In genomic region chr2:175147196-175147595, GRCh38 we compare ENCODE assay signal across 13 cellular contexts.
"Had no signal": no experiment of that assay in that cellular context is flagged by ENCODE, and none has a peak within 500 bp of the region (broad histone marks: within the 10 kb centered on the region; RNA-seq: fewer than 3 reads in every experiment).

No MANE protein-coding gene starts in this region.

- H3K27me3 ChIP-seq: ascending aorta, thyroid gland had no signal

- DNase-seq: activated CD4-positive, alpha-beta T cell treated with anti-CD3 and anti-CD28 coated beads, Interleukin-2, amount 10 ng/mL, durations not matched to agents 7 days and 5 days; activated CD8-positive, alpha-beta memory T cell treated with anti-CD3 and anti-CD28 coated beads, Interleukin-2, amount 50 U/mL, for 4 hours; activated naive CD4-positive, alpha-beta T cell treated with anti-CD3 and anti-CD28 coated beads, Interleukin-2, amount 10 ng/mL, durations not matched to agents 7 days and 5 days; activated T-cell treated with anti-CD3 and anti-CD28 coated beads, Interleukin-2, amount 50 U/mL, for 4 hours; effector CD8-positive, alpha-beta T cell; hypothalamus; stimulated activated naive B cell treated with anti-CD40 and anti-IgM and Interleukin-4, amounts not matched to agents 10 μg/mL and 1 μg/mL and 100 μg/mL, for 72 hours; T-cell; thyroid gland had no signal

- H3K27ac ChIP-seq: thyroid gland had no signal

- H3K9me3 ChIP-seq: ascending aorta, thyroid gland had no signal

- ATAC-seq: activated T-cell treated with anti-CD3 and anti-CD28 coated beads, Interleukin-2, amount 50 U/mL, for 4 hours; esophagus mucosa; left lobe of liver; stimulated activated naive B cell treated with anti-CD40 and anti-IgM and Interleukin-4, amounts not matched to agents 10 μg/mL and 1 μg/mL and 100 μg/mL, for 72 hours; T-cell had no signal

- H3K4me3 ChIP-seq: ascending aorta, lung, thyroid gland had no signal

- H3K36me3 ChIP-seq: ascending aorta, thyroid gland had no signal
